9 cellular contexts compared by ENCODE assay signal in genomic region chr17:20066253-20066652, GRCh38. TPM values are rescaled to one million over a fixed set of nuclear protein-coding genes. Genes with fewer than 3 reads are reported as not detected.
DNase-seq lines count a peak whose midpoint lies in the region; ATAC-seq and TF ChIP-seq lines count a peak whose summit lies in the region.
"Had no signal": no experiment of that assay in that cellular context is flagged by ENCODE, and none has a peak within 500 bp of the region (broad histone marks: within the 10 kb centered on the region; RNA-seq: fewer than 3 reads in every experiment).

No MANE protein-coding gene starts in this region.

- H3K4me1 ChIP-seq in aorta (ENCODE audit: control insufficient read depth in 1 of 2, insufficient read depth in 2 of 2, low read length in 2 of 2) = peaks cover 0 to 4% of the 10 kb centered on the region in 2 donors

- H3K36me3 ChIP-seq in MG63 (no peaks in the 10 kb centered on the region), aorta (ENCODE audit: control insufficient read depth in 1 of 2, insufficient read depth in 2 of 2, low read length in 1 of 2) (no peaks in the 10 kb centered on the region)

- ATAC-seq in aorta (ENCODE audit: low FRiP score) (peak; percentile 52), GM19455 (IDR thresholded peaks at IDR 0.05; ENCODE audit: unreplicated experiment) (no peak)
- ATAC-seq: effector memory CD8-positive, alpha-beta T cell had no signal

- H3K36me3 Mint-ChIP-seq in chondrocyte (ENCODE audit: low read depth) = no peaks in the 10 kb centered on the region

- H3K4me1 Mint-ChIP-seq in chondrocyte (ENCODE audit: low read depth) = peaks cover 37% of the 10 kb centered on the region

- TF ChIP-seq CTCF in chondrocyte (IDR thresholded peaks at IDR 0.05) = no peak

- no peaks in the 10 kb centered on the region for H3K9me3 ChIP-seq in MG63
- H3K9me3 ChIP-seq in aorta (ENCODE audit: control insufficient read depth, low read length) = no peaks in the 10 kb centered on the region

- H3K27me3 Mint-ChIP-seq in chondrocyte (ENCODE audit: low read depth) = peaks cover 4% of the 10 kb centered on the region
- H3K27me3 Mint-ChIP-seq: effector memory CD8-positive, alpha-beta T cell had no signal

- H3K27ac ChIP-seq in layer of hippocampus (ENCODE audit: low read depth, low read length) (peak overlapping the region; percentile 6), aorta (ENCODE audit: low read depth in 1 of 2, low read length in 2 of 2) (peak overlapping the region; percentile 51 to 95)

- WGBS in aorta, 2 donors = 4 to 11% methylated on average over 4 of the region's 4 CpGs

- intact Hi-C loops in aorta (cut with DNase I) = no loop called here

- no peak overlapping the region for H3K4me3 Mint-ChIP-seq in chondrocyte (ENCODE audit: unreplicated experiment)
- H3K4me3 Mint-ChIP-seq: effector memory CD8-positive, alpha-beta T cell had no signal

- H3K9me3 Mint-ChIP-seq in chondrocyte (ENCODE audit: low read depth) = no peaks in the 10 kb centered on the region
- H3K9me3 Mint-ChIP-seq: effector memory CD8-positive, alpha-beta T cell had no signal

- peak overlapping the region; percentile 73 for H3K27ac Mint-ChIP-seq in chondrocyte (ENCODE audit: unreplicated experiment)
- H3K27ac Mint-ChIP-seq: effector memory CD8-positive, alpha-beta T cell had no signal

- DNase-seq in MG63 (peak; percentile 85), chondrocyte (ENCODE audit: low spot score) (no peak), aorta (peak in 1 of 2 donors; percentile 71), NCI-H1105 (lab: John Stamatoyannopoulos, UW) (no peak)
- DNase-seq in activated effector memory CD4-positive, alpha-beta T cell treated with Interleukin-2 at 50 U/mL for 16 hours = no peak
- DNase-seq: effector memory CD8-positive, alpha-beta T cell; NCI-H1930 had no signal

- H3K4me3 ChIP-seq in MG63 = no peak overlapping the region
- no peak overlapping the region for H3K4me3 ChIP-seq in aorta (ENCODE audit: low read length in 2 of 2)

- no peaks in the 10 kb centered on the region for H3K27me3 ChIP-seq in MG63
- no peaks in the 10 kb centered on the region for H3K27me3 ChIP-seq in layer of hippocampus (ENCODE audit: control insufficient read depth, insufficient read depth, low read length)
- no peaks in the 10 kb centered on the region for H3K27me3 ChIP-seq in aorta (ENCODE audit: control insufficient read depth in 1 of 2, insufficient read depth in 2 of 2, low read length in 1 of 2)

RNA-seq across cellular contexts. Expression of gene SPECC1, which starts 57.1 kb away (rescaled TPM):
- total RNA-seq in MG63 (2014; rRNA removed; shearing (Covaris generic); ENCODE audit: low replicate concordance) = 12.7 and 13.7 TPM in 2 replicates
- total RNA-seq in chondrocyte = 63.6 to 91.9 TPM (median 90.8 TPM) in 3 replicates
- total RNA-seq in aorta = 10 to 100 TPM; 61.8 to 68.8 TPM
- 10 to 100 TPM; 37.4 to 38.8 TPM for polyA plus RNA-seq in aorta
